In genomic region chr11:86370922-86371614, GRCh38 we compare ENCODE assay signal across 14 cellular contexts. TPM values are rescaled to one million over a fixed set of nuclear protein-coding genes. Genes with fewer than 3 reads are reported as not detected.
DNase-seq lines count a peak whose midpoint lies in the region; ATAC-seq, FAIRE-seq and TF ChIP-seq lines count a peak whose summit lies in the region.
"Had no signal": no experiment of that assay in that cellular context is flagged by ENCODE, and none has a peak within 500 bp of the region (broad histone marks: within the 10 kb centered on the region; RNA-seq: fewer than 3 reads in every experiment).

No MANE protein-coding gene starts in this region.

- H3K9me3 Mint-ChIP-seq in astrocyte (ENCODE audit: unreplicated experiment) (peaks cover 2% of the 10 kb centered on the region), natural killer cell (no peaks in the 10 kb centered on the region)
- H3K9me3 Mint-ChIP-seq: CD4-positive, CD25-positive, alpha-beta regulatory T cell had no signal

- H3K4ac ChIP-seq in IMR-90 (ENCODE audit: low read depth, low read length), result no peak overlapping the region

- intact Hi-C loops in IMR-90 (cut with micrococcal nuclease), result no loop called here
- intact Hi-C loops in natural killer cell (cut with micrococcal nuclease), result no loop called here

- no peak overlapping the region for H3K56ac ChIP-seq in IMR-90 (ENCODE audit: extremely low read depth, insufficient read depth, low read length)

- H2BK5ac ChIP-seq in IMR-90 (ENCODE audit: low read depth, low read length, poor library complexity, severe bottlenecking), result no peak overlapping the region

- H3K4me2 ChIP-seq in BLaER1 treated with 17β-estradiol and CSF1 and Interleukin-3, amounts not matched to agents 10 nM and 100 nM, result peak overlapping the region in 6 of 11 experiments; percentile 11 to 60 (median 38); a peak in 11 of 22 replicates
- H3K4me2 ChIP-seq in IMR-90 (ENCODE audit: low read depth, low read length), result no peak overlapping the region
- no peak overlapping the region for H3K4me2 ChIP-seq in astrocyte (ENCODE audit: low read length)
- no peak overlapping the region for H3K4me2 ChIP-seq in hepatocyte

- H3K36me3 Mint-ChIP-seq in astrocyte (ENCODE audit: low read depth, unreplicated experiment) (no peaks in the 10 kb centered on the region), natural killer cell (no peaks in the 10 kb centered on the region)
- H3K36me3 Mint-ChIP-seq: CD4-positive, CD25-positive, alpha-beta regulatory T cell had no signal

- no peaks in the 10 kb centered on the region for H3K9me2 ChIP-seq in hepatocyte (replicated peaks; ENCODE audit: insufficient read depth)

- H3K4me1 ChIP-seq in BLaER1 treated with 17β-estradiol and CSF1 and Interleukin-3, amounts not matched to agents 10 nM and 100 nM, result peaks cover 0 to 23% (median 4%) of the 10 kb centered on the region in 10 experiments; a peak in 10 of 20 replicates
- H3K4me1 ChIP-seq in IMR-90 (ENCODE audit: control insufficient read depth, insufficient read depth, low read length) (peaks cover 2% of the 10 kb centered on the region; the same call in 1 of the 2 replicates), astrocyte (ENCODE audit: insufficient read depth, low read length) (peaks cover 6% of the 10 kb centered on the region), hepatocyte (ENCODE audit: insufficient read depth) (no peaks in the 10 kb centered on the region)
- H3K4me1 ChIP-seq: parathyroid adenoma had no signal

- TF ChIP-seq POLR2A in IMR-90 (IDR thresholded peaks at IDR 0.05; ENCODE audit: low read depth, low read length), result no peak

- no peak overlapping the region for H3K9ac ChIP-seq in BLaER1 treated with 17β-estradiol and CSF1 and Interleukin-3, amounts not matched to agents 10 nM and 100 nM
- H3K9ac ChIP-seq in IMR-90 (ENCODE audit: low read depth, low read length) (no peak overlapping the region), astrocyte (ENCODE audit: low read length) (no peak overlapping the region)
- H3K9ac ChIP-seq: parathyroid adenoma had no signal

- H3K4me3 Mint-ChIP-seq in astrocyte (ENCODE audit: unreplicated experiment), result no peak overlapping the region
- no peak overlapping the region for H3K4me3 Mint-ChIP-seq in natural killer cell
- H3K4me3 Mint-ChIP-seq: brain; CD4-positive, CD25-positive, alpha-beta regulatory T cell had no signal

- no peaks in the 10 kb centered on the region for H3K27me3 Mint-ChIP-seq in astrocyte (ENCODE audit: low read depth, unreplicated experiment)
- H3K27me3 Mint-ChIP-seq in natural killer cell (ENCODE audit: low read depth in 2 of 2), result peaks cover 17 to 18% of the 10 kb centered on the region in 2 donors
- H3K27me3 Mint-ChIP-seq: brain had no signal

- BruUV-seq in IMR-90 (replicated peaks; lab: Mats Ljungman, UMichigan), result no TSS peak

- no peaks in the 10 kb centered on the region for H4K20me1 ChIP-seq in BLaER1 treated with 17β-estradiol and CSF1 and Interleukin-3, amounts not matched to agents 10 nM and 100 nM
- H4K20me1 ChIP-seq in IMR-90 (ENCODE audit: insufficient read depth, low read length), result no peaks in the 10 kb centered on the region
- no peaks in the 10 kb centered on the region for H4K20me1 ChIP-seq in astrocyte (ENCODE audit: insufficient read depth, low read length)
- no peaks in the 10 kb centered on the region for H4K20me1 ChIP-seq in hepatocyte (ENCODE audit: insufficient read depth, poor library complexity, severe bottlenecking)

- in situ Hi-C loops in IMR-90 (cut with MboI; ENCODE audit: low sequenced_read_pairs), result no loop called here

- no peak overlapping the region for H3K23ac ChIP-seq in IMR-90 (ENCODE audit: low read depth, low read length)

- POLR2A ChIA-PET in IMR-90 (lab: Charles Lee; ENCODE audit: unreplicated experiment), result no interaction called here

- no peak for ATAC-seq in IMR-90 (ENCODE audit: low read depth)
- no peak for ATAC-seq in natural killer cell
- no peak for ATAC-seq in GM21526 (IDR thresholded peaks at IDR 0.05; ENCODE audit: low FRiP score, unreplicated experiment)

- WGBS in IMR-90 (ENCODE audit: extremely low coverage in 2 of 2, insufficient read length in 1 of 2), 2 experiments, result no CpG with 5 or more reads among the region's 6 CpGs
- 73% methylated on average over 6 of the region's 6 CpGs for WGBS in hepatocyte (ENCODE audit: low lambda C conversion rate, missing lambda C conversion rate)

- H2BK120ac ChIP-seq in IMR-90 (ENCODE audit: low read depth, low read length), result no peak overlapping the region

- H3K4me1 Mint-ChIP-seq in astrocyte (ENCODE audit: low read depth, unreplicated experiment), result peaks cover 27% of the 10 kb centered on the region
- H3K4me1 Mint-ChIP-seq in natural killer cell, result no peaks in the 10 kb centered on the region
- H3K4me1 Mint-ChIP-seq: CD4-positive, CD25-positive, alpha-beta regulatory T cell had no signal

- H2AFZ ChIP-seq in IMR-90 (replicated peaks; ENCODE audit: low read length, poor library complexity) (peak overlapping the region; percentile 53), astrocyte (ENCODE audit: low read depth, low read length) (peak overlapping the region; percentile 19), hepatocyte (no peak overlapping the region)
- H2AFZ ChIP-seq: parathyroid adenoma had no signal

- H2AK5ac ChIP-seq in IMR-90 (ENCODE audit: low read depth, low read length), result no peak overlapping the region

- no peak overlapping the region for H3K14ac ChIP-seq in IMR-90 (replicated peaks; ENCODE audit: low read depth, low read length)

- no peaks in the 10 kb centered on the region for H3K36me3 ChIP-seq in BLaER1 treated with 17β-estradiol and CSF1 and Interleukin-3, amounts not matched to agents 10 nM and 100 nM
- no peaks in the 10 kb centered on the region for H3K36me3 ChIP-seq in IMR-90 (ENCODE audit: control insufficient read depth, insufficient read depth, low read length)
- no peaks in the 10 kb centered on the region for H3K36me3 ChIP-seq in astrocyte (ENCODE audit: insufficient read depth, low read length)
- no peaks in the 10 kb centered on the region for H3K36me3 ChIP-seq in hepatocyte (replicated peaks; ENCODE audit: insufficient read depth, low read depth)
- H3K36me3 ChIP-seq: esophagus squamous epithelium had no signal

- H3K27ac ChIP-seq in BLaER1 treated with 17β-estradiol and CSF1 and Interleukin-3, amounts not matched to agents 10 nM and 100 nM, result peak overlapping the region in 3 of 11 experiments; percentile 5 to 39 (median 20); a peak in 5 of 22 replicates
- no peak overlapping the region for H3K27ac ChIP-seq in IMR-90 (ENCODE audit: insufficient read depth, low read length)
- peak overlapping the region; percentile 24 for H3K27ac ChIP-seq in astrocyte (ENCODE audit: low read depth, low read length)
- H3K27ac ChIP-seq in hepatocyte, result no peak overlapping the region
- H3K27ac ChIP-seq: parathyroid adenoma had no signal

- H3K4me3 ChIP-seq in BLaER1 treated with 17β-estradiol and CSF1 and Interleukin-3, amounts not matched to agents 10 nM and 100 nM, result no peak overlapping the region
- H3K4me3 ChIP-seq in IMR-90 (ENCODE audit: insufficient read depth, low read depth, low read length) (no peak overlapping the region), astrocyte (ENCODE audit: insufficient read depth, low read depth, low read length) (no peak overlapping the region), hepatocyte (no peak overlapping the region)
- H3K4me3 ChIP-seq: esophagus squamous epithelium had no signal

- DNase-seq in IMR-90 (peak; percentile 40), astrocyte (ENCODE audit: low read depth) (peak; percentile 65), hepatocyte (ENCODE audit: low spot score) (peak; percentile 54), natural killer cell (no peak), NAMALWA (ENCODE audit: low spot score) (no peak)
- no peak for DNase-seq in activated CD4-positive, alpha-beta T cell treated with anti-CD3 and anti-CD28 coated beads, Interleukin-2, amount 50 U/mL, for 48 hours
- DNase-seq: CD4-positive, CD25-positive, alpha-beta regulatory T cell; esophagus squamous epithelium; stimulated activated CD4-positive, alpha-beta T cell treated with anti-CD3 and anti-CD28 coated beads, Interleukin-4, amount 100 ng/mL, for 4 hours had no signal

- H3K27me3 ChIP-seq in BLaER1 treated with 17β-estradiol and CSF1 and Interleukin-3, amounts not matched to agents 10 nM and 100 nM, result no peaks in the 10 kb centered on the region
- H3K27me3 ChIP-seq in IMR-90 (ENCODE audit: control insufficient read depth, insufficient read depth, low read length) (no peaks in the 10 kb centered on the region), astrocyte (ENCODE audit: insufficient read depth, low read length) (no peaks in the 10 kb centered on the region), hepatocyte (no peaks in the 10 kb centered on the region)

- H3K27ac Mint-ChIP-seq in astrocyte (ENCODE audit: unreplicated experiment), result peak overlapping the region; percentile 94
- H3K27ac Mint-ChIP-seq in natural killer cell, result no peak overlapping the region
- H3K27ac Mint-ChIP-seq: CD4-positive, CD25-positive, alpha-beta regulatory T cell had no signal

- H2BK20ac ChIP-seq in IMR-90 (ENCODE audit: low read depth, low read length), result no peak overlapping the region

- no peak overlapping the region for H2AK9ac ChIP-seq in IMR-90 (replicated peaks; ENCODE audit: low read depth, low read length, poor library complexity)

- no peak overlapping the region for H2BK15ac ChIP-seq in IMR-90 (ENCODE audit: low read depth, low read length)

- peaks cover under 1 to 49% (median 18%) of the 10 kb centered on the region in 11 experiments; a peak in 21 of 22 replicates for H3K9me3 ChIP-seq in BLaER1 treated with 17β-estradiol and CSF1 and Interleukin-3, amounts not matched to agents 10 nM and 100 nM (replicated peaks in 1 of 11)
- no peaks in the 10 kb centered on the region for H3K9me3 ChIP-seq in IMR-90 (ENCODE audit: control insufficient read depth, insufficient read depth, low read length)
- peaks cover 4% of the 10 kb centered on the region for H3K9me3 ChIP-seq in astrocyte (ENCODE audit: insufficient read depth, low read depth, low read length)
- H3K9me3 ChIP-seq in hepatocyte (ENCODE audit: low read depth), result no peaks in the 10 kb centered on the region
- H3K9me3 ChIP-seq: esophagus squamous epithelium had no signal

- no peak overlapping the region for H4K5ac ChIP-seq in IMR-90 (ENCODE audit: low read depth, low read length)

- dilution Hi-C loops in IMR-90 (cut with HindIII; ENCODE audit: low sequenced_read_pairs, unreplicated experiment), result no loop called here

- TF ChIP-seq RAD21 in IMR-90 (IDR thresholded peaks at IDR 0.05; ENCODE audit: low read length), result no peak

- H3K79me1 ChIP-seq in IMR-90 (ENCODE audit: low read depth in 1 of 2, low read length in 2 of 2), result no peaks in the 10 kb centered on the region

- H4K91ac ChIP-seq in IMR-90 (ENCODE audit: insufficient read depth, low read depth, low read length), result no peak overlapping the region

- CTCF ChIA-PET in IMR-90 (lab: Yijun Ruan, JAX), result no interaction called here

- H3K79me2 ChIP-seq in astrocyte (ENCODE audit: insufficient read depth, low read length), result no peaks in the 10 kb centered on the region
- H3K79me2 ChIP-seq in hepatocyte, result no peaks in the 10 kb centered on the region
- H3K79me2 ChIP-seq: parathyroid adenoma had no signal

- no peak overlapping the region for H3K18ac ChIP-seq in IMR-90 (ENCODE audit: low read depth, low read length)

- H3K9me1 ChIP-seq in IMR-90 (ENCODE audit: insufficient read depth, low read length), result no peaks in the 10 kb centered on the region

- no peak for TF ChIP-seq CTCF in IMR-90 (conservative IDR thresholded peaks at IDR 0.05; ENCODE audit: low read depth, low read length)
- no peak for TF ChIP-seq CTCF in astrocyte (IDR thresholded peaks at IDR 0.05; ENCODE audit: insufficient read depth, low read depth, low read length)
- no peak for TF ChIP-seq CTCF in hepatocyte (IDR thresholded peaks at IDR 0.05; ENCODE audit: poor library complexity)
- TF ChIP-seq CTCF in natural killer cell (IDR thresholded peaks at IDR 0.05), result no peak

- peak; percentile 9 for FAIRE-seq in astrocyte (lab: Jason Lieb, UNC)
- FAIRE-seq: TTC549 had no signal

- H4K8ac ChIP-seq in IMR-90 (ENCODE audit: low read depth in 2 of 2, low read length in 2 of 2), result no peak overlapping the region

RNA-seq across cellular contexts. Expression of gene CCDC81, which starts 3.6 kb away (rescaled TPM):
- 5.6 and 6.5 TPM in 2 replicates for total RNA-seq in IMR-90 (2012; rRNA removed)
- 3.0 and 3.1 TPM in 2 replicates for polyA plus RNA-seq in IMR-90 (2012; rRNA removed)
- polyA plus RNA-seq in IMR-90 (2012; cell fraction: cytosol; rRNA removed), result 0.78 and 3.5 TPM in 2 replicates
- polyA plus RNA-seq in IMR-90 (2012; cell fraction: nucleus; rRNA removed; ENCODE audit: low replicate concordance), result 0.84 and 3.8 TPM in 2 replicates
- total RNA-seq in astrocyte, result 4.3 and 4.5 TPM in 2 replicates
- 0.33 and 0.40 TPM in 2 replicates for total RNA-seq in hepatocyte
- polyA plus RNA-seq in hepatocyte, result 0.16 TPM in 1 of 2 replicates, not detected in the other
- under 1 TPM; 0.64 to 0.90 (median 0.77) TPM for total RNA-seq in natural killer cell
- polyA plus RNA-seq: CD4-positive, CD25-positive, alpha-beta regulatory T cell had no signal

Comparison
In these comparisons a context has a peak if more than half of its experiments do, and no peak if none do; other contexts are left out.
1. H3K4me2 ChIP-seq: peak in BLaER1 treated with 17β-estradiol and CSF1 and Interleukin-3, amounts not matched to agents 10 nM and 100 nM (6 of 11); none in IMR-90 (single experiment), astrocyte (single experiment) and hepatocyte (single experiment).
2. DNase-seq: peak in IMR-90 (single experiment), astrocyte (single experiment) and hepatocyte (single experiment); none in natural killer cell (single experiment), activated CD4-positive, alpha-beta T cell treated with anti-CD3 and anti-CD28 coated beads, Interleukin-2, amount 50 U/mL, for 48 hours (0 of 2) and NAMALWA (single experiment).